Comparison of ENCODE assay signal across 1 cellular context in the genomic region with DNA sequence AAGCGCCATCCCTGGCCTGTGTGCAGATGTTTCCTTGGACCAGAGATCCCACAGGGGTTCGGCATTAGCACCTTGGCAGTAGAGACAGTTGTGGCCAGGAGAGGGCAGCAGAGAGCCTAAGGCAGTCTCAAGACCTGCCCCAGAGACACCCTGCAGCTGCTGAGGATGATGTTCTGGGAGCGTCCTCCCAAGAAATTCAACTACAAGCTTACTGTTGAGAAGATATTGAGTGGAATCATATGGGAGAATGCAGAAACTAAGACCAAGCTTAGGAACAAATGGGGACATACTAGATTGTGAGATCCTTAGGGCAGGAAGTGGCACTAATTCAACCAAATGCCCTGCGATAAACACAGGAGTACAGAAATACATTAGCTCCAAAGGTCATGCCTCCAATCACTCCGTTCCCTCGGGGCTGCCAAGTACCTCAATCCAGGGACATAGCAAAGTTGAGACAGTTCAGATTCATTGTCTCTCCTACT.
TF ChIP-seq lines count a peak whose summit lies in the region.

No MANE protein-coding gene starts in this region.

TF ChIP-seq in K562, 482 proteins besides CTCF, POLR2A, EP300 and RAD21 (continued from another document):
- TF ChIP-seq, protein P1, sequence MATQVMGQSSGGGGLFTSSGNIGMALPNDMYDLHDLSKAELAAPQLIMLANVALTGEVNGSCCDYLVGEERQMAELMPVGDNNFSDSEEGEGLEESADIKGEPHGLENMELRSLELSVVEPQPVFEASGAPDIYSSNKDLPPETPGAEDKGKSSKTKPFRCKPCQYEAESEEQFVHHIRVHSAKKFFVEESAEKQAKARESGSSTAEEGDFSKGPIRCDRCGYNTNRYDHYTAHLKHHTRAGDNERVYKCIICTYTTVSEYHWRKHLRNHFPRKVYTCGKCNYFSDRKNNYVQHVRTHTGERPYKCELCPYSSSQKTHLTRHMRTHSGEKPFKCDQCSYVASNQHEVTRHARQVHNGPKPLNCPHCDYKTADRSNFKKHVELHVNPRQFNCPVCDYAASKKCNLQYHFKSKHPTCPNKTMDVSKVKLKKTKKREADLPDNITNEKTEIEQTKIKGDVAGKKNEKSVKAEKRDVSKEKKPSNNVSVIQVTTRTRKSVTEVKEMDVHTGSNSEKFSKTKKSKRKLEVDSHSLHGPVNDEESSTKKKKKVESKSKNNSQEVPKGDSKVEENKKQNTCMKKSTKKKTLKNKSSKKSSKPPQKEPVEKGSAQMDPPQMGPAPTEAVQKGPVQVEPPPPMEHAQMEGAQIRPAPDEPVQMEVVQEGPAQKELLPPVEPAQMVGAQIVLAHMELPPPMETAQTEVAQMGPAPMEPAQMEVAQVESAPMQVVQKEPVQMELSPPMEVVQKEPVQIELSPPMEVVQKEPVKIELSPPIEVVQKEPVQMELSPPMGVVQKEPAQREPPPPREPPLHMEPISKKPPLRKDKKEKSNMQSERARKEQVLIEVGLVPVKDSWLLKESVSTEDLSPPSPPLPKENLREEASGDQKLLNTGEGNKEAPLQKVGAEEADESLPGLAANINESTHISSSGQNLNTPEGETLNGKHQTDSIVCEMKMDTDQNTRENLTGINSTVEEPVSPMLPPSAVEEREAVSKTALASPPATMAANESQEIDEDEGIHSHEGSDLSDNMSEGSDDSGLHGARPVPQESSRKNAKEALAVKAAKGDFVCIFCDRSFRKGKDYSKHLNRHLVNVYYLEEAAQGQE (CRISPR knock-in tag; IDR thresholded peaks at IDR 0.05; ENCODE audit: low read depth) = no peak
- TF ChIP-seq IFI16 (CRISPR knock-in tag; IDR thresholded peaks at IDR 0.05) = no peak
